ENCODE assay signal across 16 cellular contexts in the genomic region with DNA sequence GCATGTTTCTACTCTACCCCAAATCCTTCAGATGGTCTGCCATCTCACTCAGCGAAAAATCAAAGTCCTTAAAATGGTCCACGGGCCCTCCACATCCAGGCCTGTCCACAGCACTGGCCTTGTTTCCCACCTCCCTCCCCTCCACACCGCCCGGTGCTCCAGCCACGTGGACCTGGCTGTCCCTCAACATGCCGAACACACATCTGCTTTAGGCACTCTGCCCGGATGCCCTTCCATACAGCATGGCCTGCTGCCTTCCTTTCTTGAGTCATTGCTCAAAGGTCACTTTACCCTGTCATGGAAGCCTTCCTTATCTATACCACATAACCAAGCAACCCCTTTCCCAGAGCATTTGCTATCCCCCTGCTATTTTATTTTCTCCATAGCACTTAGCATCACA.
A peak's percentile ranks its signal among the peaks of the same experiment; 100 is the strongest.
DNase-seq lines count a peak whose midpoint lies in the region; ATAC-seq, FAIRE-seq and TF ChIP-seq lines count a peak whose summit lies in the region.
"Had no signal": no experiment of that assay in that cellular context is flagged by ENCODE, and none has a peak within 500 bp of the region (broad histone marks: within the 10 kb centered on the region; RNA-seq: fewer than 3 reads in every experiment).

No MANE protein-coding gene starts in this region.

- no peak for FAIRE-seq in urothelium cell line (lab: Jason Lieb, UNC)

- intact Hi-C loops in dorsolateral prefrontal cortex (cut with DNase I): loop anchor here (2.0 to 5.0 kb wide), 4 partner anchors 72 to 181 kb away; a partner anchor contains a TSS
- intact Hi-C loops in sciatic nerve (cut with DNase I): no loop called here

- TF ChIP-seq CTCF in VCaP (conservative IDR thresholded peaks at IDR 0.05) (no peak), dorsolateral prefrontal cortex (IDR thresholded peaks at IDR 0.05 in 54 of 56, conservative IDR thresholded peaks at IDR 0.05 in 2 of 56; ENCODE audit: low read depth in 1 of 56, partially characterized antibody in 56 of 56) (no peak)

- H3K27ac ChIP-seq in VCaP: peak overlapping the region; percentile 57; the same call in 1 of the 2 replicates
- peak overlapping the region in 49 of 59 donors; percentile 1 to 77 (median 61) for H3K27ac ChIP-seq in dorsolateral prefrontal cortex

- ATAC-seq in left lobe of liver (peak; percentile 53), sciatic nerve (no peak), HG02840 (IDR thresholded peaks at IDR 0.05; ENCODE audit: low FRiP score, unreplicated experiment) (no peak), GM21528 (IDR thresholded peaks at IDR 0.05; ENCODE audit: low FRiP score, unreplicated experiment) (no peak), GM21526 (IDR thresholded peaks at IDR 0.05; ENCODE audit: low FRiP score, unreplicated experiment) (no peak)
- ATAC-seq: activated T-cell treated with anti-CD3 and anti-CD28 coated beads, Interleukin-2, amount 50 U/mL, for 4 hours had no signal

- DNase-seq in dorsolateral prefrontal cortex (peak; percentile 23 to 63 (median 46)), left lobe of liver (ENCODE audit: low spot score) (no peak), sciatic nerve (ENCODE audit: low spot score) (peak; percentile 56), urothelium cell line (ENCODE audit: low spot score) (no peak)
- DNase-seq: activated CD4-positive, CD25-positive, alpha-beta regulatory T cell treated with anti-CD3 and anti-CD28 coated beads, Interleukin-2, amount 50 U/mL, for 72 hours; activated naive CD4-positive, alpha-beta T cell treated with anti-CD3 and anti-CD28 coated beads, Interleukin-2, amount 10 ng/mL, durations not matched to agents 7 days and 5 days; activated T-cell treated with anti-CD3 and anti-CD28 coated beads, Interleukin-2, amount 50 U/mL, for 4 hours; cortex of kidney; islet precursor cell; natural killer cell; NCI-H1092; stimulated activated naive CD8-positive, alpha-beta T cell treated with anti-CD3 and anti-CD28 coated beads, Interleukin-15, amount 100 ng/mL, for 72 hours had no signal

- no peaks in the 10 kb centered on the region for H3K27me3 ChIP-seq in dorsolateral prefrontal cortex

- H3K4me3 ChIP-seq in dorsolateral prefrontal cortex: peak overlapping the region in 2 of 59 donors; percentile 5 to 13

Comparison
In these comparisons a context has a peak if more than half of its experiments do, and no peak if none do; other contexts are left out.
1. DNase-seq: peak in dorsolateral prefrontal cortex (10 of 10) and sciatic nerve (single experiment); none in left lobe of liver (single experiment) and urothelium cell line (single experiment).